In the genomic region with DNA sequence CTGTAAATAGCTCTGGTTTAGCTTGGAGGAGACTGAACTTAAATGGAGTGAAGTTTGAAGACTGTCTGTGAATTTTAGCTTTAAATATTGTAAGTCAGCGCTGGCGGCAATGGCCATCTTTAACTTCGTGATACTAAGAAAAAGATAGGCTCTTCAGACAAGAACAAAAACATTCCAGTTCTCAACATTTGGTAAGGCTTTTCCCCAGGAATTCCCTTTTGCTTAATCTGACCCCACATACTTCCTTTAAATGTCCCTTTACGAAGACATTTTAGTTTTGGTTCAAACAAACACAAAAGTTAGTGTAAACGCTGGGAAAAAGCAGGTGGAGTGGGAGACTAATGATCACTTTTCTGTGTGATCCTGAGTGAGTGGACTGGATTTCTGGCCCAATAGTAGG, we compare ENCODE assay signal across 14 cellular contexts.
DNase-seq lines count a peak whose midpoint lies in the region; ATAC-seq and TF ChIP-seq lines count a peak whose summit lies in the region.
"Had no signal": no experiment of that assay in that cellular context is flagged by ENCODE, and none has a peak within 500 bp of the region (broad histone marks: within the 10 kb centered on the region; RNA-seq: fewer than 3 reads in every experiment).

No MANE protein-coding gene starts in this region.

- CTCF ChIA-PET in SK-N-SH (lab: Yijun Ruan, JAX) (interaction anchor here (1.2 to 1.8 kb wide), 2 partner anchors 308 to 313 kb away, joined by 4 to 5 read pairs; no protein-coding TSS in a partner anchor), WTC11 (lab: Charles Lee) (interaction anchor here (0.6 to 2.0 kb wide), 8 partner anchors 14 to 326 kb away, joined by 3 to 14 read pairs (median 4); partner anchors contain the start of gene SCOC)

- ATAC-seq in SK-N-SH treated with all-trans-retinoic acid at 6 μM for 48 hours (no peak), WTC11 (no peak), left colon (no peak)

- H3K27ac ChIP-seq in SK-N-SH (ENCODE audit: low read depth in 2 of 2, low read length in 1 of 2) (peak overlapping the region; percentile 71 to 100; a peak in 3 of 4 replicates), hepatocyte (peak overlapping the region; percentile 86), smooth muscle cell (ENCODE audit: low read depth) (peak overlapping the region; percentile 78)
- H3K27ac ChIP-seq: SJSA1 had no signal

- peaks cover 9 to 43% of the 10 kb centered on the region in 2 experiments; a peak in 3 of 4 replicates for H3K4me1 ChIP-seq in SK-N-SH (ENCODE audit: control insufficient read depth in 1 of 2, insufficient read depth in 2 of 2, low read depth in 1 of 2, low read length in 1 of 2)
- peaks cover 21% of the 10 kb centered on the region for H3K4me1 ChIP-seq in hepatocyte (ENCODE audit: insufficient read depth)
- H3K4me1 ChIP-seq in smooth muscle cell (ENCODE audit: low read depth) = peaks cover 62% of the 10 kb centered on the region

- H3K4me3 Mint-ChIP-seq in WTC11 = peak overlapping the region; percentile 55

- H3K27me3 ChIP-seq in SK-N-SH (ENCODE audit: insufficient read depth) = no peaks in the 10 kb centered on the region
- no peaks in the 10 kb centered on the region for H3K27me3 ChIP-seq in hepatocyte
- no peaks in the 10 kb centered on the region for H3K27me3 ChIP-seq in smooth muscle cell (ENCODE audit: low read depth)
- H3K27me3 ChIP-seq: SJSA1 had no signal

- H3K27ac Mint-ChIP-seq in WTC11 = peak overlapping the region; percentile 90

- H2AFZ ChIP-seq in SK-N-SH (ENCODE audit: low read depth) (no peak overlapping the region), hepatocyte (no peak overlapping the region), smooth muscle cell (ENCODE audit: low read depth) (no peak overlapping the region)

- peaks cover 66% of the 10 kb centered on the region for H3K4me1 Mint-ChIP-seq in WTC11

- no peaks in the 10 kb centered on the region for H3K79me2 ChIP-seq in SK-N-SH (ENCODE audit: insufficient read depth)
- H3K79me2 ChIP-seq in hepatocyte = peaks cover 68% of the 10 kb centered on the region
- H3K79me2 ChIP-seq in smooth muscle cell (ENCODE audit: low read depth) = peaks cover 65% of the 10 kb centered on the region

- peaks cover 3% of the 10 kb centered on the region for H3F3A ChIP-seq in SK-N-SH (replicated peaks; ENCODE audit: insufficient read depth)
- peaks cover 36% of the 10 kb centered on the region for H3F3A ChIP-seq in smooth muscle cell (ENCODE audit: low read depth)

- H3K9ac ChIP-seq in SK-N-SH (no peak overlapping the region), smooth muscle cell (ENCODE audit: low read depth) (peak overlapping the region; percentile 29)

- no peaks in the 10 kb centered on the region for H3K36me3 Mint-ChIP-seq in WTC11
- H3K36me3 Mint-ChIP-seq: CD4-positive, CD25-positive, alpha-beta regulatory T cell had no signal

- H3K4me3 ChIP-seq in SK-N-SH (ENCODE audit: low read depth in 2 of 2, low read length in 1 of 2) (no peak overlapping the region), hepatocyte (no peak overlapping the region), smooth muscle cell (no peak overlapping the region)
- H3K4me3 ChIP-seq: SJSA1 had no signal

- no peaks in the 10 kb centered on the region for H3K9me3 ChIP-seq in SK-N-SH
- no peaks in the 10 kb centered on the region for H3K9me3 ChIP-seq in hepatocyte (ENCODE audit: low read depth)
- H3K9me3 ChIP-seq in smooth muscle cell (replicated peaks; ENCODE audit: low read depth) = no peaks in the 10 kb centered on the region
- H3K9me3 ChIP-seq: SJSA1 had no signal

- no peaks in the 10 kb centered on the region for H3K27me3 Mint-ChIP-seq in WTC11 (ENCODE audit: low read depth)

- H3K4me2 ChIP-seq in SK-N-SH = peak overlapping the region; percentile 79; the same call in 1 of the 2 replicates
- peak overlapping the region; percentile 77 for H3K4me2 ChIP-seq in hepatocyte
- H3K4me2 ChIP-seq in smooth muscle cell = peak overlapping the region; percentile 87

- intact Hi-C loops in left colon (cut with DNase I, micrococcal nuclease) = no loop called here

- no peak for TF ChIP-seq EP300 in SK-N-SH (IDR thresholded peaks at IDR 0.05; ENCODE audit: borderline replicate concordance in 1 of 2, low read depth in 1 of 2, low read length in 1 of 2)

- POLR2A ChIA-PET in SK-N-SH (lab: Yijun Ruan, JAX) = no interaction called here
- POLR2A ChIA-PET in WTC11 (lab: Charles Lee) = interaction anchor here (1.8 to 3.0 kb wide), 2 partner anchors 103 to 190 kb away, joined by 6 to 8 read pairs; no protein-coding TSS in a partner anchor

- H3K36me3 ChIP-seq in SK-N-SH (replicated peaks in 1 of 2; ENCODE audit: control insufficient read depth in 1 of 2, insufficient read depth in 2 of 2, low read length in 1 of 2) = no peaks in the 10 kb centered on the region
- H3K36me3 ChIP-seq in hepatocyte (replicated peaks; ENCODE audit: insufficient read depth, low read depth) = no peaks in the 10 kb centered on the region
- no peaks in the 10 kb centered on the region for H3K36me3 ChIP-seq in smooth muscle cell (ENCODE audit: low read depth)
- H3K36me3 ChIP-seq: SJSA1 had no signal

- TF ChIP-seq CTCF in SK-N-SH (IDR thresholded peaks at IDR 0.05) = no peak
- no peak for TF ChIP-seq CTCF in WTC11 (IDR thresholded peaks at IDR 0.05)
- TF ChIP-seq CTCF in hepatocyte (IDR thresholded peaks at IDR 0.05; ENCODE audit: poor library complexity) = no peak
- TF ChIP-seq CTCF in smooth muscle cell (IDR thresholded peaks at IDR 0.05; ENCODE audit: borderline replicate concordance, insufficient read depth, poor library complexity, severe bottlenecking) = no peak

- 93% methylated on average over 5 of the region's 5 CpGs for WGBS in SK-N-SH (ENCODE audit: low lambda C conversion rate)
- 72% methylated on average over 5 of the region's 5 CpGs for WGBS in hepatocyte (ENCODE audit: low lambda C conversion rate, missing lambda C conversion rate)
- WGBS in smooth muscle cell (ENCODE audit: low lambda C conversion rate) = 49% methylated on average over 5 of the region's 5 CpGs

- H4K20me1 ChIP-seq in SK-N-SH (ENCODE audit: insufficient read depth) (no peaks in the 10 kb centered on the region), hepatocyte (ENCODE audit: insufficient read depth, poor library complexity, severe bottlenecking) (no peaks in the 10 kb centered on the region), smooth muscle cell (ENCODE audit: low read depth) (no peaks in the 10 kb centered on the region)

- no peaks in the 10 kb centered on the region for H3K9me2 ChIP-seq in SK-N-SH
- no peaks in the 10 kb centered on the region for H3K9me2 ChIP-seq in hepatocyte (replicated peaks; ENCODE audit: insufficient read depth)

- DNase-seq in SK-N-SH (no peak), WTC11 (ENCODE audit: low spot score) (no peak), hepatocyte (ENCODE audit: low spot score) (no peak), smooth muscle cell (lab: John Stamatoyannopoulos, UW; ENCODE audit: unreplicated experiment) (no peak), NCI-H187 (lab: John Stamatoyannopoulos, UW) (no peak), superior temporal gyrus (ENCODE audit: extremely low spot score) (no peak), left colon (no peak)
- DNase-seq: activated CD4-positive, alpha-beta T cell treated with anti-CD3 and anti-CD28 coated beads for 4 hours; activated CD8-positive, alpha-beta memory T cell treated with anti-CD3 and anti-CD28 coated beads, Interleukin-2, amount 50 U/mL, for 48 hours; activated naive CD4-positive, alpha-beta T cell; CD4-positive, CD25-positive, alpha-beta regulatory T cell; stimulated activated naive CD4-positive, alpha-beta T cell treated with Interleukin-2 at 50 U/mL for 16 hours had no signal

- TF ChIP-seq RAD21 in SK-N-SH (IDR thresholded peaks at IDR 0.05; ENCODE audit: low read length) = no peak

- H3K9me3 Mint-ChIP-seq in WTC11 = no peaks in the 10 kb centered on the region
- H3K9me3 Mint-ChIP-seq: CD4-positive, CD25-positive, alpha-beta regulatory T cell had no signal

TF ChIP-seq in SK-N-SH, 30 proteins besides CTCF, POLR2A, EP300 and RAD21 (continues in another document):
- no peak for TF ChIP-seq NRF1 (IDR thresholded peaks at IDR 0.05; ENCODE audit: low read depth, low read length)

TF ChIP-seq in SK-N-SH treated with all-trans-retinoic acid at 6 μM for 48 hours, 23 proteins besides CTCF, POLR2A, EP300 and RAD21 (continues in another document):
- TF ChIP-seq, protein P1, sequence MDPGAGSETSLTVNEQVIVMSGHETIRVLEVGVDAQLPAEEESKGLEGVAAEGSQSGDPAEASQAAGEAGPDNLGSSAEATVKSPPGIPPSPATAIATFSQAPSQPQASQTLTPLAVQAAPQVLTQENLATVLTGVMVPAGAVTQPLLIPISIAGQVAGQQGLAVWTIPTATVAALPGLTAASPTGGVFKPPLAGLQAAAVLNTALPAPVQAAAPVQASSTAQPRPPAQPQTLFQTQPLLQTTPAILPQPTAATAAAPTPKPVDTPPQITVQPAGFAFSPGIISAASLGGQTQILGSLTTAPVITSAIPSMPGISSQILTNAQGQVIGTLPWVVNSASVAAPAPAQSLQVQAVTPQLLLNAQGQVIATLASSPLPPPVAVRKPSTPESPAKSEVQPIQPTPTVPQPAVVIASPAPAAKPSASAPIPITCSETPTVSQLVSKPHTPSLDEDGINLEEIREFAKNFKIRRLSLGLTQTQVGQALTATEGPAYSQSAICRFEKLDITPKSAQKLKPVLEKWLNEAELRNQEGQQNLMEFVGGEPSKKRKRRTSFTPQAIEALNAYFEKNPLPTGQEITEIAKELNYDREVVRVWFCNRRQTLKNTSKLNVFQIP (CRISPR knock-in tag; IDR thresholded peaks at IDR 0.05; ENCODE audit: borderline replicate concordance, low read depth) = no peak
- TF ChIP-seq ZC3H10 (CRISPR knock-in tag; IDR thresholded peaks at IDR 0.05) (no peak), SNAI2 (CRISPR knock-in tag; IDR thresholded peaks at IDR 0.05) (no peak), ZFP30 (CRISPR knock-in tag; IDR thresholded peaks at IDR 0.05) (no peak), ZNF70 (CRISPR knock-in tag; IDR thresholded peaks at IDR 0.05) (no peak)

TF ChIP-seq in WTC11, 78 proteins besides CTCF, POLR2A, EP300 and RAD21 (continues in another document):
- no peak for TF ChIP-seq ZMAT4 (CRISPR knock-in tag; IDR thresholded peaks at IDR 0.05)
- no peak for TF ChIP-seq GRHL2 (CRISPR knock-in tag; IDR thresholded peaks at IDR 0.05; ENCODE audit: insufficient replicate concordance, severe bottlenecking)
- TF ChIP-seq GTF2I (CRISPR knock-in tag; conservative IDR thresholded peaks at IDR 0.05) = no peak
- TF ChIP-seq, protein P2, sequence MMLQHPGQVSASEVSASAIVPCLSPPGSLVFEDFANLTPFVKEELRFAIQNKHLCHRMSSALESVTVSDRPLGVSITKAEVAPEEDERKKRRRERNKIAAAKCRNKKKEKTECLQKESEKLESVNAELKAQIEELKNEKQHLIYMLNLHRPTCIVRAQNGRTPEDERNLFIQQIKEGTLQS (CRISPR knock-in tag; conservative IDR thresholded peaks at IDR 0.05) = no peak
- no peak for TF ChIP-seq TEAD4 (CRISPR knock-in tag; IDR thresholded peaks at IDR 0.05)
- no peak for TF ChIP-seq FOXP1 (CRISPR knock-in tag; IDR thresholded peaks at IDR 0.05; ENCODE audit: borderline replicate concordance)
- no peak for TF ChIP-seq ESRRA (CRISPR knock-in tag; IDR thresholded peaks at IDR 0.05; ENCODE audit: borderline replicate concordance)
